11 cellular contexts compared by ENCODE assay signal in the genomic region with DNA sequence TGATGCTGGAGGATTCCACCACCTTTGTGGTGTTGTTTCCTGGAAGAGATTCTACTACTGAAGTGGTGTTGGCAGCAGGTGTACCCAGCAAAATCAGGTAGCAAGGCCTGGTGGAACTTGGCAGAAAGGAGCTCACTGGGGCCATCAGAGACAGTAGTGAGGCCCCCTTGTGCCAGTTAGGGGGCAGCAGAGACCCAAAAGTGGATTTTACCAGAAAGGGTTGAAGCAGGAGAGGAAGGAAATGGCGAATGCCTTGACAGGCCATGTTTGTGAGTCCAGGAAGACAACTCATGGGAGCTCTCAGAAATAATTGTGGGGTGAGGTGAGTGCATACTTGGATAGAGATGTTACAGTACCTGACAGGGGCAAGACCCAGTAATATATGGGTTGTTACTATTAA.
DNase-seq lines count a peak whose midpoint lies in the region; ATAC-seq and TF ChIP-seq lines count a peak whose summit lies in the region.
"Had no signal": no experiment of that assay in that cellular context is flagged by ENCODE, and none has a peak within 500 bp of the region (broad histone marks: within the 10 kb centered on the region; RNA-seq: fewer than 3 reads in every experiment).

No MANE protein-coding gene starts in this region.

- peak; percentile 45 for TF ChIP-seq CTCF in GM13977 (IDR thresholded peaks at IDR 0.05; ENCODE audit: extremely low read depth, insufficient read depth, missing control alignments)

- no peak for ATAC-seq in HG03108 (IDR thresholded peaks at IDR 0.05; ENCODE audit: unreplicated experiment)
- ATAC-seq in GM21529 (IDR thresholded peaks at IDR 0.05; ENCODE audit: unreplicated experiment): no peak
- ATAC-seq: lower lobe of right lung had no signal

- in situ Hi-C loops in GM13977 (cut with MboI; ENCODE audit: low pct_unique_long_range_greater_than_20kb, low sequenced_read_pairs, unreplicated experiment): no loop called here

- peak; percentile 33 for DNase-seq in DMS 273 (lab: John Stamatoyannopoulos, UW; ENCODE audit: unreplicated experiment)
- DNase-seq in DMS 273 treated with DMSO at 0.1 percent for 48 hours (lab: John Stamatoyannopoulos, UW): no peak
- no peak for DNase-seq in GM13977 (ENCODE audit: low spot score)
- peak; percentile 36 for DNase-seq in SK-N-DZ (ENCODE audit: low spot score)
- DNase-seq in iPS-NIHi11 (ENCODE audit: low spot score): peak; percentile 37
- DNase-seq in dedifferentiated amniotic fluid mesenchymal stem cell (ENCODE audit: extremely low spot score): no peak
- DNase-seq: lower lobe of right lung, NCI-H1417 treated with DMSO at 0.1 percent for 48 hours, transverse colon had no signal

Comparison
In these comparisons a context has a peak if more than half of its experiments do, and no peak if none do; other contexts are left out.
1. DNase-seq: peak in DMS 273 (single experiment), SK-N-DZ (single experiment) and iPS-NIHi11 (single experiment); none in DMS 273 treated with DMSO at 0.1 percent for 48 hours (single experiment), GM13977 (single experiment) and dedifferentiated amniotic fluid mesenchymal stem cell (single experiment).